ENCODE assay signal across 1 cellular context in the genomic region with DNA sequence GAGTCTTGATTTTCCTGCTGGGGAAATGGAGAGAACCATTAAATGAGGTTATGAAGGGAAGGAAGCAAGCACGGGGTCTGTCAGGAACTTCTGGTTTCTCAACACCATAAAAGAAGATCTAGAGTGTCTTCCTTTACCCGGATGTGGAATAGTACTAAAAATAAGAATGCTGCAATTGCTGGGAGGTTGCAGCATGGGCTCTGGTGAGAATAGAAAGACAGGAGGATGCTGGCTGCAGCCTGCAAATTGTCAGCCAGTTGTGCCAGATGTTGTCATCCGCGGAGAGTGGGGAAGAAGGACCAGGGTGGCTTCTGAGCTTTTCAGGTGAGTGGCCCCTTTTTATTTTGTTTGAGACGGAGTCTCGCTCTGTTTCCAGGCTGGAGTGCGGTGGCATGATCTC.
TF ChIP-seq lines count a peak whose summit lies in the region.

No MANE protein-coding gene starts in this region.

TF ChIP-seq in K562, 482 proteins besides CTCF, POLR2A, EP300 and RAD21 (continued from another document):
- TF ChIP-seq, protein P1, sequence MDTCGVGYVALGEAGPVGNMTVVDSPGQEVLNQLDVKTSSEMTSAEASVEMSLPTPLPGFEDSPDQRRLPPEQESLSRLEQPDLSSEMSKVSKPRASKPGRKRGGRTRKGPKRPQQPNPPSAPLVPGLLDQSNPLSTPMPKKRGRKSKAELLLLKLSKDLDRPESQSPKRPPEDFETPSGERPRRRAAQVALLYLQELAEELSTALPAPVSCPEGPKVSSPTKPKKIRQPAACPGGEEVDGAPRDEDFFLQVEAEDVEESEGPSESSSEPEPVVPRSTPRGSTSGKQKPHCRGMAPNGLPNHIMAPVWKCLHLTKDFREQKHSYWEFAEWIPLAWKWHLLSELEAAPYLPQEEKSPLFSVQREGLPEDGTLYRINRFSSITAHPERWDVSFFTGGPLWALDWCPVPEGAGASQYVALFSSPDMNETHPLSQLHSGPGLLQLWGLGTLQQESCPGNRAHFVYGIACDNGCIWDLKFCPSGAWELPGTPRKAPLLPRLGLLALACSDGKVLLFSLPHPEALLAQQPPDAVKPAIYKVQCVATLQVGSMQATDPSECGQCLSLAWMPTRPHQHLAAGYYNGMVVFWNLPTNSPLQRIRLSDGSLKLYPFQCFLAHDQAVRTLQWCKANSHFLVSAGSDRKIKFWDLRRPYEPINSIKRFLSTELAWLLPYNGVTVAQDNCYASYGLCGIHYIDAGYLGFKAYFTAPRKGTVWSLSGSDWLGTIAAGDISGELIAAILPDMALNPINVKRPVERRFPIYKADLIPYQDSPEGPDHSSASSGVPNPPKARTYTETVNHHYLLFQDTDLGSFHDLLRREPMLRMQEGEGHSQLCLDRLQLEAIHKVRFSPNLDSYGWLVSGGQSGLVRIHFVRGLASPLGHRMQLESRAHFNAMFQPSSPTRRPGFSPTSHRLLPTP (IDR thresholded peaks at IDR 0.05; ENCODE audit: borderline replicate concordance, extremely low read depth, insufficient read length), result no peak
- TF ChIP-seq, protein P2, sequence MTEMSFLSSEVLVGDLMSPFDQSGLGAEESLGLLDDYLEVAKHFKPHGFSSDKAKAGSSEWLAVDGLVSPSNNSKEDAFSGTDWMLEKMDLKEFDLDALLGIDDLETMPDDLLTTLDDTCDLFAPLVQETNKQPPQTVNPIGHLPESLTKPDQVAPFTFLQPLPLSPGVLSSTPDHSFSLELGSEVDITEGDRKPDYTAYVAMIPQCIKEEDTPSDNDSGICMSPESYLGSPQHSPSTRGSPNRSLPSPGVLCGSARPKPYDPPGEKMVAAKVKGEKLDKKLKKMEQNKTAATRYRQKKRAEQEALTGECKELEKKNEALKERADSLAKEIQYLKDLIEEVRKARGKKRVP (CRISPR knock-in tag; IDR thresholded peaks at IDR 0.05), result 0 out of 2 replicates have a peak, but pooled peaks have one; percentile 46
- no peak for TF ChIP-seq ZNF3 (CRISPR knock-in tag; IDR thresholded peaks at IDR 0.05)
- TF ChIP-seq ZNF717 (CRISPR knock-in tag; IDR thresholded peaks at IDR 0.05), result no peak
